Comparison of ENCODE assay signal across 8 cellular contexts in the genomic region with DNA sequence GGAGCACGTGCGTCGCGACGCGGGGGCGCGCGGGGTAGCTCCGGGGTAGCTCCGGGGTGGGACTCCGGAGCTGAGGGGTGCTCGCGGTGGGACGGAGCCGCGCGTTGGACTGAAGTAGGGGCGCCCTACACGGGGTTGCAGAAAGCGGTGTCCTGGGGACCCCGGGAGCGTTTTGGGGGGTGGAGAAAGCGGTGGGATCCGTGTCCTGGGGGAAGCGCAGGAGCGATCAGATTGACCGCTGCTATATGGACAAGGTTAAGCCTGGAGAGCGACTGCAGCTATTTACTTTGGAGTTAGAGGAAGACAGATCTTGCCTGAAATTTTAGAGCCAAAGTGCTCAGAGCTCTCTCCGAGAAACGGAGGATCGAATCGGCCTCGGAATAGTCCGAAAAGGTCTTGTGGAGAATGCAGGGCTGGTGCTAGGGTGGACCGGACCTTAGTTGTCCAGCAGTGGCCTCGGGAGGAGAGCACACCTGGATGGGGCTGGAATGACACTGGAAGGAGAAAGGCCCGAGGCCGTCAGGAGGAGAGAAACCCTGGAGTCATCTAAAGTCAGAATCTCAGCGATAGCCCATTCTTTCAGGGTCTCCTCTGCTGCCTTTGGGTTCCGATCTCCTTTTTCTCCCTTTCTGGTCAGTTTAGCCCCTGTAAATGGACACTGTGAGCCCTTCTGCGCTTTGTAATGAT. TPM values are rescaled to one million over a fixed set of nuclear protein-coding genes. Genes with fewer than 3 reads are reported as not detected.
DNase-seq lines count a peak whose midpoint lies in the region; ATAC-seq and TF ChIP-seq lines count a peak whose summit lies in the region.

No MANE protein-coding gene starts in this region.

- no peak for ATAC-seq in HG03095 (IDR thresholded peaks at IDR 0.05; ENCODE audit: unreplicated experiment)
- ATAC-seq in left colon = no peak

- H3K9me3 ChIP-seq in muscle layer of duodenum (ENCODE audit: control insufficient read depth in 1 of 2, low read length in 2 of 2) = no peaks in the 10 kb centered on the region

- TF ChIP-seq CTCF in choroid plexus epithelial cell (conservative IDR thresholded peaks at IDR 0.05; ENCODE audit: low read depth, low read length) = no peak

- H3K4me1 ChIP-seq in muscle layer of duodenum (ENCODE audit: control insufficient read depth in 1 of 2, insufficient read depth in 2 of 2, low read length in 2 of 2) = peaks cover 12 to 14% of the 10 kb centered on the region in 2 donors

- intact Hi-C loops in left colon (cut with DNase I, micrococcal nuclease) = no loop called here

- H3K4me3 ChIP-seq in choroid plexus epithelial cell (ENCODE audit: low read depth, low read length) (peak overlapping the region; percentile 96), muscle layer of duodenum (ENCODE audit: low read depth in 1 of 2, low read length in 2 of 2) (peak overlapping the region; percentile 86 to 88)

- DNase-seq in ELF-1 (ENCODE audit: low read depth, low spot score) (peak; percentile 27), LHCN-M2 (ENCODE audit: low read depth) (peak; percentile 4), choroid plexus epithelial cell (ENCODE audit: low read depth) (peak; percentile 23), dedifferentiated amniotic fluid mesenchymal stem cell (ENCODE audit: extremely low spot score) (no peak), left colon (no peak), COR-L47 (lab: John Stamatoyannopoulos, UW) (no peak)

- H3K27ac ChIP-seq in muscle layer of duodenum (ENCODE audit: low read length) = peak overlapping the region; percentile 72

- no peaks in the 10 kb centered on the region for H3K36me3 ChIP-seq in muscle layer of duodenum (ENCODE audit: control insufficient read depth in 1 of 2, insufficient read depth in 2 of 2, low read length in 2 of 2)

- no peaks in the 10 kb centered on the region for H3K27me3 ChIP-seq in muscle layer of duodenum (ENCODE audit: low read depth, low read length)

RNA-seq across cellular contexts. Expression of gene PDSS1, which starts 0.6 kb away (rescaled TPM):
- 14.6 and 16.1 TPM in 2 replicates for total RNA-seq in LHCN-M2 (2014; rRNA removed)
- polyA plus RNA-seq in LHCN-M2 (2012) = 4.2 TPM
- total RNA-seq in left colon = 10 to 100 TPM; 20.3 to 34.3 TPM

Comparison
In these comparisons a context has a peak if more than half of its experiments do, and no peak if none do; other contexts are left out.
1. DNase-seq: peak in ELF-1 (single experiment), LHCN-M2 (single experiment) and choroid plexus epithelial cell (single experiment); none in dedifferentiated amniotic fluid mesenchymal stem cell (single experiment), left colon (0 of 2) and COR-L47 (single experiment).